In the genomic region with DNA sequence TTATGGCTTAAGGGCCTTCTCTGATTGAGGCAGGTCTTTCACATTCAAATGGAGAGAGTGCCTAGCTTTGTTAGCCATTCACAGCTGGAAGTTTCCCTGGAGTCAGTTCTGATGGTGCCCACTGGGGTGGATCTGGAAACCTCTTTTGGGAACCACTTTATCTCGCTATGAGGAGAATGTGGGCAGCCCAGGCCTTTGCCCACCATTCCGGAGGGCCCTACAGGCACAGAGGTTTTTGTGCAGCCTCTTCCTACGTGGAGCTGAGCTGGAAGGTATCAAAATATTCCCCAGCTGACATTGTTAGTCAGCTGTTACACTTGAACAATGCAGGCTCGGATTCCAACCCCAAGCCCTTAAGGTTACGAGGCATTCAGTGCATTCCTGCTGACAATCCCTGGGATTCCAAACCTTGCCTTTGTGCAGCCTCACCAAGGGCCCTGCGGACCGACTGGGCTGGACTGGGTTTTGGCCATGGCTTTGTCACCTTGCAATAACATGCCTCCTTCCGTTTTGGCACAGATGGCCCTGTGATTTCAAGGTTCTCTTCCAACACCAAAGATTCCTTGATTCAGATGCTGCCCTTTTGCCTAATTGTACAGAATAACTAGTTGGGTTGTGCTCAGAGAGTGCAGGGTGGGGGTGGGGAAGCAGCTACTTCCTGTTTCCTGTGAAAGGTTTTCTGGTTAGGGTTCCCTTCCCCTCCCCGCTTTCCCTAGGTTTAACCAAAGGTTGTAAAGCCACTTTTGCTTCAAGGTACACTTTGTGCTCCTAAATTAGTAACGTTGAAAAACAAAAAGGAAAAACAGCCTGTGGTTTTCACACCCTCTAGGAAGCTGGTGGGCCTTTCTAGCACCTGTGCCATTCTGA, we compare ENCODE assay signal across 3 cellular contexts.
TF ChIP-seq lines count a peak whose summit lies in the region.

No MANE protein-coding gene starts in this region.

TF ChIP-seq in A549, 52 proteins besides CTCF, POLR2A, EP300 and RAD21:
- TF ChIP-seq MYC (IDR thresholded peaks at IDR 0.05; ENCODE audit: borderline replicate concordance, low read length) (no peak), CBX2 (IDR thresholded peaks at IDR 0.05; ENCODE audit: borderline replicate concordance, low read depth) (no peak), CBX8 (IDR thresholded peaks at IDR 0.05) (no peak), NFE2L2 (conservative IDR thresholded peaks at IDR 0.05; ENCODE audit: low read length) (no peak), RFX5 (IDR thresholded peaks at IDR 0.05) (no peak), HOXB5 (CRISPR knock-in tag; IDR thresholded peaks at IDR 0.05) (no peak), RARB (CRISPR knock-in tag; IDR thresholded peaks at IDR 0.05) (no peak), ZFP36 (IDR thresholded peaks at IDR 0.05; ENCODE audit: borderline replicate concordance, partially characterized antibody) (no peak), MAFK (IDR thresholded peaks at IDR 0.05; ENCODE audit: partially characterized antibody) (no peak)
- TF ChIP-seq, protein P1, sequence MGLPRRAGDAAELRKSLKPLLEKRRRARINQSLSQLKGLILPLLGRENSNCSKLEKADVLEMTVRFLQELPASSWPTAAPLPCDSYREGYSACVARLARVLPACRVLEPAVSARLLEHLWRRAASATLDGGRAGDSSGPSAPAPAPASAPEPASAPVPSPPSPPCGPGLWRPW (IDR thresholded peaks at IDR 0.05) = no peak
TF ChIP-seq in A549: peak in this region for 0.

TF ChIP-seq in WTC11, 78 proteins besides CTCF, POLR2A, EP300 and RAD21 (continues in another document):
- TF ChIP-seq, protein P2, sequence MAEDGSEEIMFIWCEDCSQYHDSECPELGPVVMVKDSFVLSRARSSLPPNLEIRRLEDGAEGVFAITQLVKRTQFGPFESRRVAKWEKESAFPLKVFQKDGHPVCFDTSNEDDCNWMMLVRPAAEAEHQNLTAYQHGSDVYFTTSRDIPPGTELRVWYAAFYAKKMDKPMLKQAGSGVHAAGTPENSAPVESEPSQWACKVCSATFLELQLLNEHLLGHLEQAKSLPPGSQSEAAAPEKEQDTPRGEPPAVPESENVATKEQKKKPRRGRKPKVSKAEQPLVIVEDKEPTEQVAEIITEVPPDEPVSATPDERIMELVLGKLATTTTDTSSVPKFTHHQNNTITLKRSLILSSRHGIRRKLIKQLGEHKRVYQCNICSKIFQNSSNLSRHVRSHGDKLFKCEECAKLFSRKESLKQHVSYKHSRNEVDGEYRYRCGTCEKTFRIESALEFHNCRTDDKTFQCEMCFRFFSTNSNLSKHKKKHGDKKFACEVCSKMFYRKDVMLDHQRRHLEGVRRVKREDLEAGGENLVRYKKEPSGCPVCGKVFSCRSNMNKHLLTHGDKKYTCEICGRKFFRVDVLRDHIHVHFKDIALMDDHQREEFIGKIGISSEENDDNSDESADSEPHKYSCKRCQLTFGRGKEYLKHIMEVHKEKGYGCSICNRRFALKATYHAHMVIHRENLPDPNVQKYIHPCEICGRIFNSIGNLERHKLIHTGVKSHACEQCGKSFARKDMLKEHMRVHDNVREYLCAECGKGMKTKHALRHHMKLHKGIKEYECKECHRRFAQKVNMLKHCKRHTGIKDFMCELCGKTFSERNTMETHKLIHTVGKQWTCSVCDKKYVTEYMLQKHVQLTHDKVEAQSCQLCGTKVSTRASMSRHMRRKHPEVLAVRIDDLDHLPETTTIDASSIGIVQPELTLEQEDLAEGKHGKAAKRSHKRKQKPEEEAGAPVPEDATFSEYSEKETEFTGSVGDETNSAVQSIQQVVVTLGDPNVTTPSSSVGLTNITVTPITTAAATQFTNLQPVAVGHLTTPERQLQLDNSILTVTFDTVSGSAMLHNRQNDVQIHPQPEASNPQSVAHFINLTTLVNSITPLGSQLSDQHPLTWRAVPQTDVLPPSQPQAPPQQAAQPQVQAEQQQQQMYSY (CRISPR knock-in tag; IDR thresholded peaks at IDR 0.05) = peak; percentile 37; the same call in 1 of the 2 replicates
- no peak for TF ChIP-seq ZNF232 (CRISPR knock-in tag; IDR thresholded peaks at IDR 0.05)
- TF ChIP-seq MAX (CRISPR knock-in tag; IDR thresholded peaks at IDR 0.05) = peak; percentile 32; the same call in 1 of the 2 replicates
- TF ChIP-seq JAZF1 (CRISPR knock-in tag; IDR thresholded peaks at IDR 0.05) = no peak
- TF ChIP-seq, protein P3, sequence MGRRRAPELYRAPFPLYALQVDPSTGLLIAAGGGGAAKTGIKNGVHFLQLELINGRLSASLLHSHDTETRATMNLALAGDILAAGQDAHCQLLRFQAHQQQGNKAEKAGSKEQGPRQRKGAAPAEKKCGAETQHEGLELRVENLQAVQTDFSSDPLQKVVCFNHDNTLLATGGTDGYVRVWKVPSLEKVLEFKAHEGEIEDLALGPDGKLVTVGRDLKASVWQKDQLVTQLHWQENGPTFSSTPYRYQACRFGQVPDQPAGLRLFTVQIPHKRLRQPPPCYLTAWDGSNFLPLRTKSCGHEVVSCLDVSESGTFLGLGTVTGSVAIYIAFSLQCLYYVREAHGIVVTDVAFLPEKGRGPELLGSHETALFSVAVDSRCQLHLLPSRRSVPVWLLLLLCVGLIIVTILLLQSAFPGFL (CRISPR knock-in tag; IDR thresholded peaks at IDR 0.05; ENCODE audit: borderline replicate concordance) = no peak
- TF ChIP-seq FOXP4 (CRISPR knock-in tag; IDR thresholded peaks at IDR 0.05) = peak; percentile 22; the same call in 1 of the 2 replicates
- TF ChIP-seq, protein P4, sequence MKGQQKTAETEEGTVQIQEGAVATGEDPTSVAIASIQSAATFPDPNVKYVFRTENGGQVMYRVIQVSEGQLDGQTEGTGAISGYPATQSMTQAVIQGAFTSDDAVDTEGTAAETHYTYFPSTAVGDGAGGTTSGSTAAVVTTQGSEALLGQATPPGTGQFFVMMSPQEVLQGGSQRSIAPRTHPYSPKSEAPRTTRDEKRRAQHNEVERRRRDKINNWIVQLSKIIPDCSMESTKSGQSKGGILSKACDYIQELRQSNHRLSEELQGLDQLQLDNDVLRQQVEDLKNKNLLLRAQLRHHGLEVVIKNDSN (CRISPR knock-in tag; IDR thresholded peaks at IDR 0.05) = no peak

TF ChIP-seq in H1, 55 proteins besides CTCF, POLR2A, EP300 and RAD21 (continues in another document):
- TF ChIP-seq NANOG (IDR thresholded peaks at IDR 0.05; ENCODE audit: insufficient read depth, low read depth, low read length, poor library complexity, severe bottlenecking) (peak; percentile 65), BRCA1 (IDR thresholded peaks at IDR 0.05; ENCODE audit: low read depth, low read length) (no peak), POU5F1 (IDR thresholded peaks at IDR 0.05; ENCODE audit: low read depth, low read length) (no peak), SUZ12 (IDR thresholded peaks at IDR 0.05; ENCODE audit: low read length) (no peak), MAFK (IDR thresholded peaks at IDR 0.05; ENCODE audit: low read depth, low read length) (no peak), KDM1A (IDR thresholded peaks at IDR 0.05; ENCODE audit: borderline replicate concordance, low read length) (no peak), SP1 (IDR thresholded peaks at IDR 0.05; ENCODE audit: low read depth, low read length) (0 out of 2 replicates have a peak, but pooled peaks have one; percentile 19), TAF7 (optimal IDR thresholded peaks at IDR 0.05; ENCODE audit: borderline replicate concordance, low read depth, low read length) (no peak), NRF1 (IDR thresholded peaks at IDR 0.05; ENCODE audit: low read depth, low read length) (no peak), TBP (IDR thresholded peaks at IDR 0.05; ENCODE audit: low read depth, low read length) (no peak), ZNF274 (IDR thresholded peaks at IDR 0.05; ENCODE audit: borderline replicate concordance, extremely low read depth, low read length) (no peak), KDM4A (IDR thresholded peaks at IDR 0.05; ENCODE audit: low read depth, low read length, severe bottlenecking) (no peak), JUND (IDR thresholded peaks at IDR 0.05; ENCODE audit: low read length) (no peak), CBX5 (IDR thresholded peaks at IDR 0.05; ENCODE audit: low read depth, low read length) (no peak), CEBPB (IDR thresholded peaks at IDR 0.05; ENCODE audit: low read depth, low read length) (no peak), YY1 (IDR thresholded peaks at IDR 0.05; ENCODE audit: low read depth, low read length) (peak; percentile 4; the same call in 1 of the 2 replicates), POLR2AphosphoS5 (IDR thresholded peaks at IDR 0.05; ENCODE audit: low read depth, low read length) (no peak), RBBP5 (IDR thresholded peaks at IDR 0.05; ENCODE audit: borderline replicate concordance, low read depth, low read length) (peak; percentile 27), MAX (IDR thresholded peaks at IDR 0.05) (no peak; the same call in none of the 2 replicates), CHD2 (IDR thresholded peaks at IDR 0.05; ENCODE audit: low read length) (no peak; the same call in 1 of the 2 replicates), TEAD4 (IDR thresholded peaks at IDR 0.05; ENCODE audit: low read depth, low read length) (peak; percentile 98), SIRT6 (IDR thresholded peaks at IDR 0.05; ENCODE audit: low read length) (no peak), SP4 (IDR thresholded peaks at IDR 0.05; ENCODE audit: low read length) (no peak; the same call in 1 of the 2 replicates), CBX8 (IDR thresholded peaks at IDR 0.05; ENCODE audit: borderline replicate concordance, low read depth, low read length) (no peak), BACH1 (IDR thresholded peaks at IDR 0.05; ENCODE audit: low read length) (no peak; the same call in 1 of the 2 replicates), GABPA (IDR thresholded peaks at IDR 0.05; ENCODE audit: borderline replicate concordance, insufficient read depth, low read length) (no peak), FOSL1 (IDR thresholded peaks at IDR 0.05; ENCODE audit: insufficient read depth, low read depth, low read length) (no peak)
- TF ChIP-seq, protein P5, sequence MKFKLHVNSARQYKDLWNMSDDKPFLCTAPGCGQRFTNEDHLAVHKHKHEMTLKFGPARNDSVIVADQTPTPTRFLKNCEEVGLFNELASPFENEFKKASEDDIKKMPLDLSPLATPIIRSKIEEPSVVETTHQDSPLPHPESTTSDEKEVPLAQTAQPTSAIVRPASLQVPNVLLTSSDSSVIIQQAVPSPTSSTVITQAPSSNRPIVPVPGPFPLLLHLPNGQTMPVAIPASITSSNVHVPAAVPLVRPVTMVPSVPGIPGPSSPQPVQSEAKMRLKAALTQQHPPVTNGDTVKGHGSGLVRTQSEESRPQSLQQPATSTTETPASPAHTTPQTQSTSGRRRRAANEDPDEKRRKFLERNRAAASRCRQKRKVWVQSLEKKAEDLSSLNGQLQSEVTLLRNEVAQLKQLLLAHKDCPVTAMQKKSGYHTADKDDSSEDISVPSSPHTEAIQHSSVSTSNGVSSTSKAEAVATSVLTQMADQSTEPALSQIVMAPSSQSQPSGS (IDR thresholded peaks at IDR 0.05; ENCODE audit: low read length) = peak; percentile 63; the same call in 1 of the 2 replicates
- TF ChIP-seq, protein P6, sequence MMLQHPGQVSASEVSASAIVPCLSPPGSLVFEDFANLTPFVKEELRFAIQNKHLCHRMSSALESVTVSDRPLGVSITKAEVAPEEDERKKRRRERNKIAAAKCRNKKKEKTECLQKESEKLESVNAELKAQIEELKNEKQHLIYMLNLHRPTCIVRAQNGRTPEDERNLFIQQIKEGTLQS (IDR thresholded peaks at IDR 0.05; ENCODE audit: insufficient read depth, low read depth, low read length) = no peak
